8 cellular contexts compared by ENCODE assay signal in genomic region chr2:218229239-218229638, GRCh38. TPM values are rescaled to one million over a fixed set of nuclear protein-coding genes. Genes with fewer than 3 reads are reported as not detected.
A peak's percentile ranks its signal among the peaks of the same experiment; 100 is the strongest.
DNase-seq lines count a peak whose midpoint lies in the region; ATAC-seq and TF ChIP-seq lines count a peak whose summit lies in the region.

No MANE protein-coding gene starts in this region.

- POLR2A ChIA-PET in AG04449 (lab: Yijun Ruan, JAX): interaction anchor here (0.8 to 1.5 kb wide), 3 partner anchors 12 to 34 kb away, joined by 3 read pairs; partner anchors contain the start of gene ARPC2

- H3K9me3 ChIP-seq in RWPE2 (ENCODE audit: severe bottlenecking) (no peaks in the 10 kb centered on the region), colonic mucosa (no peaks in the 10 kb centered on the region)

- TF ChIP-seq CTCF in AG04449 (IDR thresholded peaks at IDR 0.05; ENCODE audit: insufficient read depth, low read length, missing control alignments): no peak
- no peak for TF ChIP-seq CTCF in RWPE2 (IDR thresholded peaks at IDR 0.05; ENCODE audit: poor library complexity, severe bottlenecking)
- no peak for TF ChIP-seq CTCF in colonic mucosa (IDR thresholded peaks at IDR 0.05)

- no peak overlapping the region for H3K4me3 ChIP-seq in AG04449 (ENCODE audit: low read depth, low read length)
- H3K4me3 ChIP-seq in RWPE2 (ENCODE audit: severe bottlenecking): no peak overlapping the region
- H3K4me3 ChIP-seq in colonic mucosa: no peak overlapping the region

- ATAC-seq in GM18867 (IDR thresholded peaks at IDR 0.05; ENCODE audit: unreplicated experiment): peak; percentile 86
- peak; percentile 85 for ATAC-seq in HG03060 (IDR thresholded peaks at IDR 0.05; ENCODE audit: low read depth, unreplicated experiment)
- peak; percentile 96 for ATAC-seq in RWPE2 (ENCODE audit: low read depth)

- H3K27me3 ChIP-seq in RWPE2 (ENCODE audit: insufficient read depth, poor library complexity, severe bottlenecking) (no peaks in the 10 kb centered on the region), colonic mucosa (no peaks in the 10 kb centered on the region)

- H3K9ac ChIP-seq in colonic mucosa (ENCODE audit: low read depth in 2 of 2, low read length in 2 of 2): no peak overlapping the region

- intact Hi-C loops in colonic mucosa (cut with DNase I): no loop called here

- peaks cover 95% of the 10 kb centered on the region for H3K36me3 ChIP-seq in RWPE2 (ENCODE audit: low read depth)
- no peaks in the 10 kb centered on the region for H3K36me3 ChIP-seq in colonic mucosa

- H3K27ac ChIP-seq in RWPE2 (ENCODE audit: poor library complexity, severe bottlenecking) (peak overlapping the region; percentile 96), colonic mucosa (peak overlapping the region; percentile 67)

- peaks cover 31% of the 10 kb centered on the region for H3K4me1 ChIP-seq in RWPE2 (ENCODE audit: insufficient read depth, poor library complexity, severe bottlenecking)
- peaks cover 7% of the 10 kb centered on the region for H3K4me1 ChIP-seq in colonic mucosa

- DNase-seq in AG04449 (ENCODE audit: low read depth, low spot score) (peak; percentile 74), RWPE2 (ENCODE audit: low spot score) (no peak), colonic mucosa (no peak), myocyte (ENCODE audit: low read depth) (peak; percentile 55), NCI-H1930 (lab: John Stamatoyannopoulos, UW) (no peak), COR-L47 (lab: John Stamatoyannopoulos, UW) (no peak)

- CTCF ChIA-PET in AG04449 (lab: Yijun Ruan, JAX): interaction anchor here (0.6 to 3.6 kb wide), 5 partner anchors 9 to 44 kb away, joined by 3 to 22 read pairs (median 4); no protein-coding TSS in a partner anchor

RNA-seq across cellular contexts. Expression of gene ARPC2, which starts 12.2 kb away (rescaled TPM):
- total RNA-seq in colonic mucosa (100 to 1,000 TPM; 282 to 346 TPM), myocyte (237 and 270 TPM in 2 replicates)
- polyA plus RNA-seq in myocyte (2012): 392 TPM

RNA-seq across cellular contexts. Expression of gene GPBAR1, which starts 31.6 kb away (rescaled TPM):
- total RNA-seq in colonic mucosa (1 to 10 TPM; 1.1 to 1.3 TPM), myocyte (0.57 and 1.1 TPM in 2 replicates)
- polyA plus RNA-seq in myocyte (2012): 0.69 TPM

RNA-seq across cellular contexts. Expression of gene AAMP, which starts 40.7 kb away (rescaled TPM):
- total RNA-seq in colonic mucosa: 100 to 1,000 TPM in 1 of 2 donors, 10 to 100 TPM in 1; 96.1 to 137 TPM
- total RNA-seq in myocyte: 173 and 198 TPM in 2 replicates
- polyA plus RNA-seq in myocyte (2012): 108 TPM

RNA-seq across cellular contexts. Expression of gene PNKD, which starts 41.1 kb away (rescaled TPM):
- 100 to 1,000 TPM; 109 to 136 TPM for total RNA-seq in colonic mucosa
- 30.6 and 37.8 TPM in 2 replicates for total RNA-seq in myocyte
- 82.9 TPM for polyA plus RNA-seq in myocyte (2012)

Comparison
In these comparisons a context has a peak if more than half of its experiments do, and no peak if none do; other contexts are left out.
1. DNase-seq: peak in AG04449 (single experiment) and myocyte (single experiment); none in RWPE2 (single experiment), colonic mucosa (single experiment), NCI-H1930 (0 of 2) and COR-L47 (single experiment).
2. Peak in every context shown above with its lines, with median percentiles within 50 percentile points of each other: ATAC-seq.